8 cellular contexts compared by ENCODE assay signal in genomic region chr4:17811078-17811603, GRCh38. TPM values are rescaled to one million over a fixed set of nuclear protein-coding genes. Genes with fewer than 3 reads are reported as not detected.
DNase-seq lines count a peak whose midpoint lies in the region; ATAC-seq, FAIRE-seq and TF ChIP-seq lines count a peak whose summit lies in the region.

No MANE protein-coding gene starts in this region.

- TF ChIP-seq CTCF in K562 (IDR thresholded peaks at IDR 0.05 in 2 of 3, conservative IDR thresholded peaks at IDR 0.05 in 1 of 3; ENCODE audit: insufficient read depth in 2 of 3, low read depth in 1 of 3, low read length in 3 of 3) (no peak), right lobe of liver (IDR thresholded peaks at IDR 0.05) (no peak), tibial nerve (IDR thresholded peaks at IDR 0.05) (no peak)

- TF ChIP-seq EP300 in K562 (IDR thresholded peaks at IDR 0.05; ENCODE audit: low read length): no peak
- no peak for TF ChIP-seq EP300 in tibial nerve (IDR thresholded peaks at IDR 0.05)

- peak overlapping the region; percentile 95 for H3K4me2 ChIP-seq in K562 (ENCODE audit: insufficient read depth, low read length)

- H4K20me1 ChIP-seq in K562 (replicated peaks; ENCODE audit: control insufficient read depth, insufficient read depth, low read length): peaks cover 11% of the 10 kb centered on the region

- H3K79me2 ChIP-seq in K562 (ENCODE audit: control insufficient read depth, insufficient read depth, low read length): peaks cover 99% of the 10 kb centered on the region

- peak overlapping the region; percentile 65 for H3K4me3 ChIP-seq in K562
- peak overlapping the region; percentile 62 to 86 (median 82) for H3K4me3 ChIP-seq in right lobe of liver
- H3K4me3 ChIP-seq in tibial nerve: peak overlapping the region; percentile 46 to 96 (median 72)

- H3K4me1 ChIP-seq in K562 (replicated peaks in 1 of 2; ENCODE audit: control insufficient read depth in 2 of 2, insufficient read depth in 2 of 2, low read length in 2 of 2) (peaks cover 3 to 10% of the 10 kb centered on the region in 2 experiments; a peak in 4 of 5 replicates), right lobe of liver (peaks cover 0 to 26% (median 14%) of the 10 kb centered on the region in 4 donors), tibial nerve (peaks cover 5 to 48% (median 24%) of the 10 kb centered on the region in 4 donors)

- CTCF ChIA-PET in K562 (lab: Yijun Ruan, JAX; ENCODE audit: low intra/inter-chr PET ratio): no interaction called here

- H3K27me3 ChIP-seq in K562 (ENCODE audit: control insufficient read depth in 2 of 2, insufficient read depth in 2 of 2, low read length in 2 of 2) (no peaks in the 10 kb centered on the region), right lobe of liver (no peaks in the 10 kb centered on the region), tibial nerve (no peaks in the 10 kb centered on the region)

- H3K9me1 ChIP-seq in K562 (ENCODE audit: control insufficient read depth, insufficient read depth, low read length): no peaks in the 10 kb centered on the region

- under 1% methylated on average over 32 of the region's 48 CpGs for WGBS in K562 (ENCODE audit: insufficient coverage, low coverage, missing lambda C conversion rate)
- under 1% methylated on average over 30 of the region's 48 CpGs for WGBS in right lobe of liver (ENCODE audit: insufficient coverage, low coverage, low lambda C conversion rate, missing lambda C conversion rate)
- WGBS in tibial nerve, 2 donors: 0 to 1% methylated on average over 22 to 43 of the region's 48 CpGs

- in situ Hi-C loops in K562 (cut with MboI) (no loop called here), ACHN (cut with HindIII; ENCODE audit: low pct_ligation_motif_present, low pct_unique_long_range_greater_than_20kb, low sequenced_read_pairs) (no loop called here)

- TF ChIP-seq RAD21 in K562 (CRISPR knock-in tag; conservative IDR thresholded peaks at IDR 0.05 in 1 of 2, IDR thresholded peaks at IDR 0.05 in 1 of 2): no peak

- POLR2A ChIA-PET in K562 (lab: Yijun Ruan, JAX): interaction anchor here (0.5 to 1.7 kb wide), 4 partner anchors 13 to 153 kb away, joined by 3 to 10 read pairs (median 3); no protein-coding TSS in a partner anchor

- H3K36me3 ChIP-seq in KOPT-K1 (ENCODE audit: insufficient read depth, low read length) (peaks cover 53% of the 10 kb centered on the region), K562 (ENCODE audit: control insufficient read depth, insufficient read depth, low read length) (peaks cover 55% of the 10 kb centered on the region), right lobe of liver (no peaks in the 10 kb centered on the region), tibial nerve (no peaks in the 10 kb centered on the region)

- ATAC-seq in GM18517 (IDR thresholded peaks at IDR 0.05; ENCODE audit: unreplicated experiment): peak; percentile 30
- ATAC-seq in GM21825 (IDR thresholded peaks at IDR 0.05; ENCODE audit: unreplicated experiment): peak; percentile 29
- ATAC-seq in K562: peak; percentile 56
- ATAC-seq in right lobe of liver: peak in 2 of 4 donors; percentile 6 to 8

- no peak for FAIRE-seq in K562 (lab: Jason Lieb, UNC)

- H3K9ac ChIP-seq in K562 (ENCODE audit: insufficient read depth in 1 of 2, low read depth in 2 of 2, low read length in 2 of 2): peak overlapping the region; percentile 97 to 100

- peak in 2 of 4 experiments; percentile 46 to 61 for DNase-seq in K562 (ENCODE audit: extremely low read depth in 1 of 4, low spot score in 3 of 4)
- DNase-seq in right lobe of liver: peak in 1 of 3 donors; percentile 62
- DNase-seq in tibial nerve (ENCODE audit: low spot score in 2 of 2): no peak
- DNase-seq in ACHN: no peak
- DNase-seq in glomerular visceral epithelial cell (ENCODE audit: extremely low spot score): no peak

- H3K27ac ChIP-seq in KOPT-K1 (ENCODE audit: low read depth, low read length, poor library complexity, severe bottlenecking) (peak overlapping the region; percentile 98), K562 (ENCODE audit: extremely low read depth, low read depth, low read length) (peak overlapping the region; percentile 96), right lobe of liver (no peak overlapping the region), tibial nerve (peak overlapping the region in 1 of 4 donors; percentile 51)

- H3K9me3 ChIP-seq in KOPT-K1 (ENCODE audit: insufficient read depth, low read length, poor library complexity, severe bottlenecking) (no peaks in the 10 kb centered on the region), K562 (replicated peaks; ENCODE audit: control insufficient read depth, insufficient read depth, low read depth, low read length) (no peaks in the 10 kb centered on the region), right lobe of liver (no peaks in the 10 kb centered on the region), tibial nerve (no peaks in the 10 kb centered on the region)

- TF ChIP-seq POLR2A in K562 (conservative IDR thresholded peaks at IDR 0.05): no peak
- no peak for TF ChIP-seq POLR2A in right lobe of liver (IDR thresholded peaks at IDR 0.05)
- no peak for TF ChIP-seq POLR2A in tibial nerve (IDR thresholded peaks at IDR 0.05)

- peak overlapping the region; percentile 85 for H2AFZ ChIP-seq in K562 (ENCODE audit: low read depth, low read length)

- BruUV-seq in K562 (replicated peaks; lab: Mats Ljungman, UMichigan): no TSS peak

- intact Hi-C loops in K562 (cut with micrococcal nuclease) (loop anchor here (2.0 kb wide), 1 partner anchor 210 kb away; the partner anchor contains the start of gene LCORL), right lobe of liver (cut with DNase I) (loop anchor here in 1 of 2 donors (10.0 kb wide), 1 partner anchor 774 kb away; no protein-coding TSS in a partner anchor)

RNA-seq across cellular contexts. Expression of gene NCAPG, which starts 0.4 kb away (rescaled TPM):
- total RNA-seq in K562 (2011; cell fraction: chromatin; rRNA removed; ENCODE audit: low replicate concordance): 53.0 and 175 TPM in 2 replicates
- 22.2 and 24.9 TPM in 2 replicates for total RNA-seq in K562 (2011; cell fraction: nucleolus; rRNA removed)
- total RNA-seq in K562 (2011; cell fraction: nucleoplasm; rRNA removed): 39.8 and 43.6 TPM in 2 replicates
- total RNA-seq in K562 (2014; rRNA removed) (53.0 and 56.6 TPM in 2 replicates), K562 (2014; rRNA removed; fragmentation: Illumina TruSeq; extraction: Trizol) (102 and 119 TPM in 2 replicates), K562 (2015; rRNA removed; fragmentation: Illumina TruSeq; extraction: Trizol) (74.8 and 76.7 TPM in 2 replicates), K562 (2021) (72.9 and 73.4 TPM in 2 replicates), right lobe of liver (1 to 10 TPM in 3 of 6 experiments, under 1 TPM in 2, not detected in 1; 0.44 to 2.5 (median 1.3) TPM), tibial nerve (1 to 10 TPM in 1 of 4 donors, under 1 TPM in 3; 0.20 to 1.7 (median 0.66) TPM)
- polyA plus RNA-seq in K562 (2011; rRNA removed) (62.8 and 102 TPM in 2 replicates), K562 (2014; fragmentation: Illumina TruSeq; extraction: Trizol) (62.8 and 65.3 TPM in 2 replicates), K562 (2014; fragmentation: Nextera tagmentation; extraction: Ambion mirVana) (10 to 100 TPM; 25.6 to 30.5 TPM), K562 (2014; rRNA removed) (55.6 and 63.4 TPM in 2 replicates)
- 12.7 and 24.5 TPM in 2 replicates for polyA plus RNA-seq in K562 (2011; cell fraction: cytosol; rRNA removed)
- polyA plus RNA-seq in K562 (2011; cell fraction: nucleus; rRNA removed): 43.1 and 68.4 TPM in 2 replicates
- polyA plus RNA-seq in K562 (2012): 50.5 and 51.2 TPM in 2 replicates
- polyA minus RNA-seq in K562 (2011; rRNA and poly(A)+ RNA removed): 122 and 127 TPM in 2 replicates
- polyA minus RNA-seq in K562 (2011; cell fraction: cytosol; rRNA and poly(A)+ RNA removed): 23.3 and 38.6 TPM in 2 replicates
- polyA minus RNA-seq in K562 (2011; cell fraction: nucleus; rRNA and poly(A)+ RNA removed): 47.9 and 83.9 TPM in 2 replicates

RNA-seq across cellular contexts. Expression of gene DCAF16, which starts 0.6 kb away (rescaled TPM):
- total RNA-seq in K562 (2011; cell fraction: chromatin; rRNA removed; ENCODE audit: low replicate concordance): 66.5 and 95.8 TPM in 2 replicates
- 40.5 and 45.7 TPM in 2 replicates for total RNA-seq in K562 (2011; cell fraction: nucleolus; rRNA removed)
- 69.2 and 104 TPM in 2 replicates for total RNA-seq in K562 (2011; cell fraction: nucleoplasm; rRNA removed)
- total RNA-seq in K562 (2014; rRNA removed) (69.3 and 76.5 TPM in 2 replicates), K562 (2014; rRNA removed; fragmentation: Illumina TruSeq; extraction: Trizol) (67.8 and 77.4 TPM in 2 replicates), K562 (2015; rRNA removed; fragmentation: Illumina TruSeq; extraction: Trizol) (62.8 and 71.8 TPM in 2 replicates), K562 (2021) (77.5 and 82.8 TPM in 2 replicates), right lobe of liver (1 to 10 TPM; 4.2 to 7.9 (median 5.6) TPM), tibial nerve (10 to 100 TPM; 27.1 to 43.2 (median 28.8) TPM)
- polyA plus RNA-seq in K562 (2011; rRNA removed) (81.6 and 84.1 TPM in 2 replicates), K562 (2014; fragmentation: Illumina TruSeq; extraction: Trizol) (58.0 and 68.3 TPM in 2 replicates), K562 (2014; fragmentation: Nextera tagmentation; extraction: Ambion mirVana) (10 to 100 TPM; 20.5 to 23.8 TPM), K562 (2014; rRNA removed) (48.8 and 49.5 TPM in 2 replicates)
- 33.8 and 46.6 TPM in 2 replicates for polyA plus RNA-seq in K562 (2011; cell fraction: cytosol; rRNA removed)
- 68.6 and 69.7 TPM in 2 replicates for polyA plus RNA-seq in K562 (2011; cell fraction: nucleus; rRNA removed)
- polyA plus RNA-seq in K562 (2012): 36.6 and 44.9 TPM in 2 replicates
- 77.5 and 80.3 TPM in 2 replicates for polyA minus RNA-seq in K562 (2011; rRNA and poly(A)+ RNA removed)
- polyA minus RNA-seq in K562 (2011; cell fraction: cytosol; rRNA and poly(A)+ RNA removed): 53.7 and 54.0 TPM in 2 replicates
- polyA minus RNA-seq in K562 (2011; cell fraction: nucleus; rRNA and poly(A)+ RNA removed): 35.4 and 53.0 TPM in 2 replicates

RNA-seq across cellular contexts. Expression of gene FAM184B, which starts 29.7 kb away (rescaled TPM):
- total RNA-seq in K562 (2011; cell fraction: chromatin; rRNA removed; ENCODE audit: low replicate concordance): not detected in 2 replicates
- total RNA-seq in K562 (2011; cell fraction: nucleolus; rRNA removed): not detected in 2 replicates
- not detected in 2 replicates for total RNA-seq in K562 (2011; cell fraction: nucleoplasm; rRNA removed)
- total RNA-seq in K562 (2014; rRNA removed) (0.04 TPM in 1 of 2 replicates, not detected in the other), K562 (2014; rRNA removed; fragmentation: Illumina TruSeq; extraction: Trizol) (not detected in 2 replicates), K562 (2015; rRNA removed; fragmentation: Illumina TruSeq; extraction: Trizol) (not detected in 2 replicates), K562 (2021) (not detected in 2 replicates), right lobe of liver (not detected), tibial nerve (not detected)
- polyA plus RNA-seq in K562 (2011; rRNA removed) (not detected in 2 replicates), K562 (2014; fragmentation: Illumina TruSeq; extraction: Trizol) (not detected in 2 replicates), K562 (2014; fragmentation: Nextera tagmentation; extraction: Ambion mirVana) (not detected), K562 (2014; rRNA removed) (not detected in 2 replicates)
- polyA plus RNA-seq in K562 (2011; cell fraction: cytosol; rRNA removed): not detected in 2 replicates
- polyA plus RNA-seq in K562 (2011; cell fraction: nucleus; rRNA removed): not detected in 2 replicates
- polyA plus RNA-seq in K562 (2012): not detected in 2 replicates
- polyA minus RNA-seq in K562 (2011; rRNA and poly(A)+ RNA removed): not detected in 2 replicates
- polyA minus RNA-seq in K562 (2011; cell fraction: cytosol; rRNA and poly(A)+ RNA removed): not detected in 2 replicates
- not detected in 2 replicates for polyA minus RNA-seq in K562 (2011; cell fraction: nucleus; rRNA and poly(A)+ RNA removed)

Comparison
In these comparisons a context has a peak if more than half of its experiments do, and no peak if none do; other contexts are left out.
1. H3K27ac ChIP-seq: peak in KOPT-K1 (single experiment) and K562 (single experiment); none in right lobe of liver (0 of 3).
2. RNA of gene NCAPG, which starts 0.4 kb away (total RNA-seq): 22.2 to 175 TPM in K562; 0.44 to 2.5 TPM in right lobe of liver and 0.20 to 1.7 TPM in tibial nerve; every median in the first group is over 4 times any median in the second.
3. Peak in every context shown above with its lines, with median percentiles within 50 percentile points of each other: H3K4me3 ChIP-seq.